ENCODE assay signal across 15 cellular contexts in the genomic region with DNA sequence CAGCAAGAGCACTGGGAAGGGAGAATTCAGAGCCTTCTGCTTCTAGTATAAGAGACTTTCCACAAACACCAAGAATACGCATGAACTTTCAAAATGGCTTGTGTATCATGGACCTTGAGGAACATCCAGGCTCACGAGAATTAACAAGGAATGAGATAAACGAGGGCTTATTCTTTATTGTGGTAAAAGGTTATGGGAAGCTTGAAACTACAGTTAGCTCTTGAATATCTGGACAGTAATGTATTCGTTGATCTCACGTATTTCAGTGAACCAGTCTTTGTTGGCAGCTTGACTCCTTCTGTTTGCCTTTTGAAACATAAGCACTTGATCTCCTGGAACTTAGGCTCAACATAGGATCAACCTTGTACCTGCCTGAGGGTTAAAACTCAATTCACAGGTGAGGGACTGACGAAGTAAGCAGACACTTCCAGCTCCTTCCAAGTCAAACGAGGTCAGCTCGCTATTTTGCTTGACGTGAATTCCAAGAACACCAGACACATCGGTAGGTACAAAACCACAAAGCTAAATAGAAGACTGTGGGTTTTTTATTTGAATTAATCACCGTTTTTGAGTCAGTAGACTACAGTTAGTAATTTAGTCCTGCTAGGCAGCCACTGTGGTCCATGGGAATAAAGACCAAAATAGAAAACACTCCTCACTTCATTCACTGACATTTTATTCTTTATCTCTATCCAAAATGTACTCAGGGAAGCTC. TPM values are rescaled to one million over a fixed set of nuclear protein-coding genes. Genes with fewer than 3 reads are reported as not detected.
DNase-seq lines count a peak whose midpoint lies in the region; ATAC-seq and TF ChIP-seq lines count a peak whose summit lies in the region.
"Had no signal": no experiment of that assay in that cellular context is flagged by ENCODE, and none has a peak within 500 bp of the region (broad histone marks: within the 10 kb centered on the region; RNA-seq: fewer than 3 reads in every experiment).

No MANE protein-coding gene starts in this region.

- H3K27me3 ChIP-seq in breast epithelium, result no peaks in the 10 kb centered on the region
- no peaks in the 10 kb centered on the region for H3K27me3 ChIP-seq in RWPE2 (ENCODE audit: insufficient read depth, poor library complexity, severe bottlenecking)

- H3K4me3 ChIP-seq in breast epithelium (no peak overlapping the region), RWPE2 (ENCODE audit: severe bottlenecking) (no peak overlapping the region), fibroblast of the aortic adventitia (ENCODE audit: low read depth, low read length) (no peak overlapping the region)
- H3K4me3 ChIP-seq: SK-N-MC had no signal

- DNase-seq in MCF 10A (ENCODE audit: unreplicated experiment) (peak; percentile 44), breast epithelium (ENCODE audit: low spot score in 2 of 2) (no peak), RWPE2 (ENCODE audit: low spot score) (no peak), fibroblast of the aortic adventitia (ENCODE audit: low read depth) (peak; percentile 42)
- DNase-seq: activated naive CD4-positive, alpha-beta T cell treated with anti-CD3 and anti-CD28 coated beads for 36 hours; caudate nucleus; effector CD8-positive, alpha-beta T cell; natural killer cell; NCI-H446 had no signal

- H3K27me3 Mint-ChIP-seq in MCF 10A (ENCODE audit: insufficient read depth, unreplicated experiment), result no peaks in the 10 kb centered on the region

- peaks cover 20% of the 10 kb centered on the region for H3K36me3 Mint-ChIP-seq in MCF 10A (ENCODE audit: insufficient read depth, unreplicated experiment)
- H3K36me3 Mint-ChIP-seq: natural killer cell had no signal

- no peak for TF ChIP-seq POLR2A in breast epithelium (IDR thresholded peaks at IDR 0.05)

- H3K9me3 Mint-ChIP-seq in MCF 10A (ENCODE audit: unreplicated experiment), result no peaks in the 10 kb centered on the region
- H3K9me3 Mint-ChIP-seq: activated naive CD4-positive, alpha-beta T cell treated with anti-CD3 and anti-CD28 coated beads for 36 hours; natural killer cell had no signal

- POLR2A ChIA-PET in MCF 10A (lab: Yijun Ruan, JAX), result interaction anchor here (0.7 to 1.3 kb wide), 5 partner anchors 8 to 36 kb away, joined by 3 to 5 read pairs (median 4); no protein-coding TSS in a partner anchor

- H3K9me3 ChIP-seq in breast epithelium, result no peaks in the 10 kb centered on the region
- H3K9me3 ChIP-seq in RWPE2 (ENCODE audit: severe bottlenecking), result no peaks in the 10 kb centered on the region

- intact Hi-C loops in MCF 10A (cut with micrococcal nuclease), result no loop called here
- intact Hi-C loops in breast epithelium (cut with DNase I; ENCODE audit: low total_unique reads), result no loop called here

- CTCF ChIA-PET in MCF 10A (lab: Yijun Ruan, JAX), result interaction anchor here (0.6 to 1.2 kb wide), 6 partner anchors 16 to 157 kb away, joined by 3 to 5 read pairs (median 3); no protein-coding TSS in a partner anchor

- H3K27ac Mint-ChIP-seq in MCF 10A (ENCODE audit: low read depth, unreplicated experiment), result peak overlapping the region; percentile 5
- H3K27ac Mint-ChIP-seq: activated naive CD4-positive, alpha-beta T cell treated with anti-CD3 and anti-CD28 coated beads for 36 hours; natural killer cell had no signal

- BruUV-seq in MCF 10A (replicated peaks; lab: Mats Ljungman, UMichigan), result no TSS peak

- H3K27ac ChIP-seq in breast epithelium, result no peak overlapping the region
- H3K27ac ChIP-seq in RWPE2 (ENCODE audit: poor library complexity, severe bottlenecking), result peak overlapping the region; percentile 59
- H3K27ac ChIP-seq: SK-N-MC had no signal

- no peaks in the 10 kb centered on the region for H3K36me3 ChIP-seq in breast epithelium
- H3K36me3 ChIP-seq in RWPE2 (ENCODE audit: low read depth), result no peaks in the 10 kb centered on the region

- no peak for TF ChIP-seq CTCF in MCF 10A (IDR thresholded peaks at IDR 0.05; ENCODE audit: unreplicated experiment)
- TF ChIP-seq CTCF in breast epithelium (IDR thresholded peaks at IDR 0.05), result no peak
- no peak for TF ChIP-seq CTCF in RWPE2 (IDR thresholded peaks at IDR 0.05; ENCODE audit: poor library complexity, severe bottlenecking)
- TF ChIP-seq CTCF in fibroblast of the aortic adventitia (IDR thresholded peaks at IDR 0.05; ENCODE audit: insufficient read depth, low read length), result no peak

- ATAC-seq in RWPE2 (ENCODE audit: low read depth) (peak; percentile 87), HG03045 (IDR thresholded peaks at IDR 0.05; ENCODE audit: unreplicated experiment) (no peak), GM21576 (IDR thresholded peaks at IDR 0.05; ENCODE audit: unreplicated experiment) (no peak), SK-N-SH treated with all-trans-retinoic acid at 6 μM for 48 hours (no peak; the same call in 2 of the 3 replicates), GM18498 (IDR thresholded peaks at IDR 0.05; ENCODE audit: unreplicated experiment) (no peak)
- ATAC-seq: natural killer cell had no signal

- no peaks in the 10 kb centered on the region for H3K4me1 ChIP-seq in breast epithelium
- H3K4me1 ChIP-seq in RWPE2 (ENCODE audit: insufficient read depth, poor library complexity, severe bottlenecking), result peaks cover 20% of the 10 kb centered on the region

- peaks cover 35% of the 10 kb centered on the region for H3K4me1 Mint-ChIP-seq in MCF 10A (ENCODE audit: insufficient read depth, unreplicated experiment)
- H3K4me1 Mint-ChIP-seq: natural killer cell had no signal

- H3K4me3 Mint-ChIP-seq in MCF 10A (ENCODE audit: unreplicated experiment), result no peak overlapping the region
- H3K4me3 Mint-ChIP-seq: activated naive CD4-positive, alpha-beta T cell treated with anti-CD3 and anti-CD28 coated beads for 36 hours; natural killer cell had no signal

TF ChIP-seq in SK-N-SH treated with all-trans-retinoic acid at 6 μM for 48 hours, 23 proteins besides CTCF, POLR2A, EP300 and RAD21 (continues in another document):
- TF ChIP-seq, protein P1, sequence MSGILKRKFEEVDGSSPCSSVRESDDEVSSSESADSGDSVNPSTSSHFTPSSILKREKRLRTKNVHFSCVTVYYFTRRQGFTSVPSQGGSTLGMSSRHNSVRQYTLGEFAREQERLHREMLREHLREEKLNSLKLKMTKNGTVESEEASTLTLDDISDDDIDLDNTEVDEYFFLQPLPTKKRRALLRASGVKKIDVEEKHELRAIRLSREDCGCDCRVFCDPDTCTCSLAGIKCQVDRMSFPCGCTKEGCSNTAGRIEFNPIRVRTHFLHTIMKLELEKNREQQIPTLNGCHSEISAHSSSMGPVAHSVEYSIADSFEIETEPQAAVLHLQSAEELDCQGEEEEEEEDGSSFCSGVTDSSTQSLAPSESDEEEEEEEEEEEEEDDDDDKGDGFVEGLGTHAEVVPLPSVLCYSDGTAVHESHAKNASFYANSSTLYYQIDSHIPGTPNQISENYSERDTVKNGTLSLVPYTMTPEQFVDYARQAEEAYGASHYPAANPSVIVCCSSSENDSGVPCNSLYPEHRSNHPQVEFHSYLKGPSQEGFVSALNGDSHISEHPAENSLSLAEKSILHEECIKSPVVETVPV (CRISPR knock-in tag; IDR thresholded peaks at IDR 0.05), result no peak
- TF ChIP-seq TCF4 (CRISPR knock-in tag; IDR thresholded peaks at IDR 0.05; ENCODE audit: borderline replicate concordance), result no peak
- TF ChIP-seq PPARA (CRISPR knock-in tag; IDR thresholded peaks at IDR 0.05; ENCODE audit: borderline replicate concordance), result no peak
- TF ChIP-seq, protein P2, sequence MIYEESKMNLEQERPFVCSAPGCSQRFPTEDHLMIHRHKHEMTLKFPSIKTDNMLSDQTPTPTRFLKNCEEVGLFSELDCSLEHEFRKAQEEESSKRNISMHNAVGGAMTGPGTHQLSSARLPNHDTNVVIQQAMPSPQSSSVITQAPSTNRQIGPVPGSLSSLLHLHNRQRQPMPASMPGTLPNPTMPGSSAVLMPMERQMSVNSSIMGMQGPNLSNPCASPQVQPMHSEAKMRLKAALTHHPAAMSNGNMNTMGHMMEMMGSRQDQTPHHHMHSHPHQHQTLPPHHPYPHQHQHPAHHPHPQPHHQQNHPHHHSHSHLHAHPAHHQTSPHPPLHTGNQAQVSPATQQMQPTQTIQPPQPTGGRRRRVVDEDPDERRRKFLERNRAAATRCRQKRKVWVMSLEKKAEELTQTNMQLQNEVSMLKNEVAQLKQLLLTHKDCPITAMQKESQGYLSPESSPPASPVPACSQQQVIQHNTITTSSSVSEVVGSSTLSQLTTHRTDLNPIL (CRISPR knock-in tag; IDR thresholded peaks at IDR 0.05; ENCODE audit: low read depth), result no peak
- TF ChIP-seq BACH2 (CRISPR knock-in tag; IDR thresholded peaks at IDR 0.05; ENCODE audit: borderline replicate concordance), result no peak
- TF ChIP-seq, protein P3, sequence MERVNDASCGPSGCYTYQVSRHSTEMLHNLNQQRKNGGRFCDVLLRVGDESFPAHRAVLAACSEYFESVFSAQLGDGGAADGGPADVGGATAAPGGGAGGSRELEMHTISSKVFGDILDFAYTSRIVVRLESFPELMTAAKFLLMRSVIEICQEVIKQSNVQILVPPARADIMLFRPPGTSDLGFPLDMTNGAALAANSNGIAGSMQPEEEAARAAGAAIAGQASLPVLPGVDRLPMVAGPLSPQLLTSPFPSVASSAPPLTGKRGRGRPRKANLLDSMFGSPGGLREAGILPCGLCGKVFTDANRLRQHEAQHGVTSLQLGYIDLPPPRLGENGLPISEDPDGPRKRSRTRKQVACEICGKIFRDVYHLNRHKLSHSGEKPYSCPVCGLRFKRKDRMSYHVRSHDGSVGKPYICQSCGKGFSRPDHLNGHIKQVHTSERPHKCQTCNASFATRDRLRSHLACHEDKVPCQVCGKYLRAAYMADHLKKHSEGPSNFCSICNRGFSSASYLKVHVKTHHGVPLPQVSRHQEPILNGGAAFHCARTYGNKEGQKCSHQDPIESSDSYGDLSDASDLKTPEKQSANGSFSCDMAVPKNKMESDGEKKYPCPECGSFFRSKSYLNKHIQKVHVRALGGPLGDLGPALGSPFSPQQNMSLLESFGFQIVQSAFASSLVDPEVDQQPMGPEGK (CRISPR knock-in tag; IDR thresholded peaks at IDR 0.05; ENCODE audit: borderline replicate concordance), result no peak
- TF ChIP-seq GLIS3 (CRISPR knock-in tag; IDR thresholded peaks at IDR 0.05), result no peak
- TF ChIP-seq RARB (CRISPR knock-in tag; IDR thresholded peaks at IDR 0.05), result no peak
- TF ChIP-seq SNAI2 (CRISPR knock-in tag; IDR thresholded peaks at IDR 0.05), result no peak

RNA-seq across cellular contexts. Expression of a gene that starts 30.8 kb away (rescaled TPM):
- total RNA-seq in MCF 10A (2022) (3.0 and 10.2 TPM in 2 replicates), breast epithelium (100 to 1,000 TPM in 2 of 3 donors, 10 to 100 TPM in 1; 68.5 to 492 (median 215) TPM), fibroblast of the aortic adventitia (ENCODE audit: low replicate concordance) (10.9 and 22.0 TPM in 2 replicates)
- total RNA-seq: activated CD8-positive, alpha-beta memory T cell treated with anti-CD3 and anti-CD28 coated beads for 36 hours; activated naive CD4-positive, alpha-beta T cell treated with anti-CD3 and anti-CD28 coated beads for 36 hours; natural killer cell had no signal

RNA-seq across cellular contexts. Expression of a gene that starts 59.4 kb away (rescaled TPM):
- total RNA-seq in MCF 10A (2022) (30.5 and 39.8 TPM in 2 replicates), breast epithelium (10 to 100 TPM; 17.7 to 33.6 (median 21.0) TPM), fibroblast of the aortic adventitia (ENCODE audit: low replicate concordance) (4.5 and 33.4 TPM in 2 replicates)

RNA-seq across cellular contexts. Expression of a gene that starts 59.7 kb away (rescaled TPM):
- 19.0 and 27.6 TPM in 2 replicates for total RNA-seq in MCF 10A (2022)
- 10 to 100 TPM; 13.1 to 22.8 (median 15.7) TPM for total RNA-seq in breast epithelium
- total RNA-seq in fibroblast of the aortic adventitia (ENCODE audit: low replicate concordance), result 15.3 and 15.7 TPM in 2 replicates

Comparison
In these comparisons a context has a peak if more than half of its experiments do, and no peak if none do; other contexts are left out.
1. DNase-seq: peak in MCF 10A (single experiment) and fibroblast of the aortic adventitia (single experiment); none in breast epithelium (0 of 2) and RWPE2 (single experiment).